Comparison of ENCODE assay signal across 9 cellular contexts in the genomic region with DNA sequence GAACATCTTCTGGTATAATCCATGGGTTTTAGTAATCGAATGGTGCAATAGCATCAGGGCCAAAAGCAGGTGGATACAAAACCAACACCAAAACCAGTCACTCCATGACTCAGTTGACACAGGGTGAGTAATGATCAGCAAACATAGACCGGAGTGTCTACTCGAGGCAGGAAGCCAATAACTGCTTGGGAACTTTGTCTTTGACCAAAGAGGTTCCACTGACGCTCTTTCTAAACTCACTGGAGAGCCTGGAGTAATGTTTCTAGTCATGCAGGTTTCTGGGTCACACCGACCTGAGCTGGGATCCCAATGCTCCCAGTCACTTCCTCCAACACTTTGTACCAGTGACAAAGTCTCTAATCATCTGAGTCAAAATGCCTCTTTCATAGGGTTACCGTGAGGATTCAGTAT. TPM values are rescaled to one million over a fixed set of nuclear protein-coding genes. Genes with fewer than 3 reads are reported as not detected.
A peak's percentile ranks its signal among the peaks of the same experiment; 100 is the strongest.
DNase-seq lines count a peak whose midpoint lies in the region; ATAC-seq, FAIRE-seq and TF ChIP-seq lines count a peak whose summit lies in the region.
"Had no signal": no experiment of that assay in that cellular context is flagged by ENCODE, and none has a peak within 500 bp of the region (broad histone marks: within the 10 kb centered on the region; RNA-seq: fewer than 3 reads in every experiment).

No MANE protein-coding gene starts in this region.

- H3K4me2 ChIP-seq in A549, result peak overlapping the region; percentile 71

- TF ChIP-seq CTCF in A549 (IDR thresholded peaks at IDR 0.05) (no peak), brain microvascular endothelial cell (IDR thresholded peaks at IDR 0.05; ENCODE audit: low read depth, low read length, missing control alignments) (no peak), Peyer's patch (IDR thresholded peaks at IDR 0.05) (no peak)

- ATAC-seq in A549 (peak; percentile 98 to 99), GM19025 (IDR thresholded peaks at IDR 0.05; ENCODE audit: low read depth, unreplicated experiment) (peak; percentile 84), HG03432 (IDR thresholded peaks at IDR 0.05; ENCODE audit: unreplicated experiment) (peak; percentile 45)

- H3K4me1 ChIP-seq in A549 (peaks cover 40% of the 10 kb centered on the region), subcutaneous abdominal adipose tissue (ENCODE audit: control insufficient read depth in 5 of 5, insufficient read depth in 5 of 5, low read length in 5 of 5) (peaks cover 0 to 7% (median 0%) of the 10 kb centered on the region in 5 donors), Peyer's patch (no peaks in the 10 kb centered on the region)
- H3K4me1 ChIP-seq: parathyroid adenoma had no signal

- in situ Hi-C loops in brain microvascular endothelial cell (cut with HindIII; ENCODE audit: low pct_ligation_motif_present, low sequenced_read_pairs), result no loop called here

- FAIRE-seq in A549 (lab: Jason Lieb, UNC), result no peak

- no peak overlapping the region for H3K9ac ChIP-seq in subcutaneous abdominal adipose tissue (ENCODE audit: low read length in 5 of 5)
- H3K9ac ChIP-seq: parathyroid adenoma had no signal

- H3K36me3 ChIP-seq in brain microvascular endothelial cell (replicated peaks), result no peaks in the 10 kb centered on the region
- H3K36me3 ChIP-seq in subcutaneous abdominal adipose tissue (ENCODE audit: control insufficient read depth in 5 of 5, insufficient read depth in 5 of 5, low read length in 5 of 5), result peaks cover 0 to 12% (median 8%) of the 10 kb centered on the region in 5 donors
- no peaks in the 10 kb centered on the region for H3K36me3 ChIP-seq in Peyer's patch

- peak overlapping the region; percentile 60 for H3K27ac ChIP-seq in A549
- no peak overlapping the region for H3K27ac ChIP-seq in brain microvascular endothelial cell
- peak overlapping the region; percentile 40 for H3K27ac ChIP-seq in subcutaneous abdominal adipose tissue (ENCODE audit: low read depth, low read length)
- no peak overlapping the region for H3K27ac ChIP-seq in Peyer's patch
- H3K27ac ChIP-seq: parathyroid adenoma had no signal

- WGBS in A549 (ENCODE audit: missing lambda C conversion rate), result 2% methylated on average over 6 of the region's 6 CpGs

- TF ChIP-seq POLR2A in A549 (IDR thresholded peaks at IDR 0.05; ENCODE audit: low read length) (no peak), Peyer's patch (IDR thresholded peaks at IDR 0.05) (no peak)

- TF ChIP-seq RAD21 in A549 (conservative IDR thresholded peaks at IDR 0.05 in 1 of 2, IDR thresholded peaks at IDR 0.05 in 1 of 2), result 0 out of 5 replicates have a peak, but pooled peaks of 1 of the 2 experiments have one; percentile 24

- peak in 1 of 2 experiments; percentile 43; a peak in 1 of 5 replicates for TF ChIP-seq EP300 in A549 (IDR thresholded peaks at IDR 0.05)

- DNase-seq in A549 (ENCODE audit: low read depth in 1 of 2, low spot score in 1 of 2), result peak; percentile 84 to 90
- peak; percentile 84 for DNase-seq in brain microvascular endothelial cell
- DNase-seq in NCI-H146 treated with DMSO at 0.1 percent for 48 hours (lab: John Stamatoyannopoulos, UW; ENCODE audit: unreplicated experiment), result no peak
- DNase-seq in HEK293T (ENCODE audit: extremely low spot score), result no peak
- DNase-seq in Peyer's patch, result no peak

- POLR2A ChIA-PET in A549 (lab: Yijun Ruan, JAX), result no interaction called here
- POLR2A ChIA-PET in HEK293T (lab: Yijun Ruan, JAX), result no interaction called here

- CTCF ChIA-PET in A549 (lab: Yijun Ruan, JAX) (interaction anchor here (1.6 kb wide), 1 partner anchor 40 kb away, joined by 6 read pairs; no protein-coding TSS in a partner anchor), HEK293T (lab: Yijun Ruan, JAX) (no interaction called here)

- H3K27me3 ChIP-seq in brain microvascular endothelial cell (replicated peaks), result no peaks in the 10 kb centered on the region
- H3K27me3 ChIP-seq in subcutaneous abdominal adipose tissue (ENCODE audit: control insufficient read depth in 5 of 5, insufficient read depth in 4 of 5, low read length in 5 of 5), result no peaks in the 10 kb centered on the region
- H3K27me3 ChIP-seq in Peyer's patch, result no peaks in the 10 kb centered on the region

- no peak overlapping the region for H3K4me3 ChIP-seq in A549
- no peak overlapping the region for H3K4me3 ChIP-seq in brain microvascular endothelial cell (ENCODE audit: low read depth, low read length)
- H3K4me3 ChIP-seq in subcutaneous abdominal adipose tissue (ENCODE audit: low read depth in 1 of 5, low read length in 5 of 5), result no peak overlapping the region
- H3K4me3 ChIP-seq in Peyer's patch, result no peak overlapping the region

- H3K9me3 ChIP-seq in A549, result no peaks in the 10 kb centered on the region
- no peaks in the 10 kb centered on the region for H3K9me3 ChIP-seq in subcutaneous abdominal adipose tissue (ENCODE audit: control insufficient read depth in 5 of 5, low read length in 5 of 5)
- H3K9me3 ChIP-seq in Peyer's patch, result no peaks in the 10 kb centered on the region

TF ChIP-seq in A549, 52 proteins besides CTCF, POLR2A, EP300 and RAD21 (continues in another document):
- TF ChIP-seq, protein P1, sequence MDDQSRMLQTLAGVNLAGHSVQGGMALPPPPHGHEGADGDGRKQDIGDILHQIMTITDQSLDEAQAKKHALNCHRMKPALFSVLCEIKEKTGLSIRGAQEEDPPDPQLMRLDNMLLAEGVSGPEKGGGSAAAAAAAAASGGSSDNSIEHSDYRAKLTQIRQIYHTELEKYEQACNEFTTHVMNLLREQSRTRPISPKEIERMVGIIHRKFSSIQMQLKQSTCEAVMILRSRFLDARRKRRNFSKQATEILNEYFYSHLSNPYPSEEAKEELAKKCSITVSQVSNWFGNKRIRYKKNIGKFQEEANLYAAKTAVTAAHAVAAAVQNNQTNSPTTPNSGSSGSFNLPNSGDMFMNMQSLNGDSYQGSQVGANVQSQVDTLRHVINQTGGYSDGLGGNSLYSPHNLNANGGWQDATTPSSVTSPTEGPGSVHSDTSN (IDR thresholded peaks at IDR 0.05), result no peak
- TF ChIP-seq, protein P2, sequence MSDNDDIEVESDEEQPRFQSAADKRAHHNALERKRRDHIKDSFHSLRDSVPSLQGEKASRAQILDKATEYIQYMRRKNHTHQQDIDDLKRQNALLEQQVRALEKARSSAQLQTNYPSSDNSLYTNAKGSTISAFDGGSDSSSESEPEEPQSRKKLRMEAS (IDR thresholded peaks at IDR 0.05), result peak; percentile 67; the same call in 1 of the 2 replicates
- peak; percentile 54 to 56; a peak in 3 of 5 replicates for TF ChIP-seq JUN (IDR thresholded peaks at IDR 0.05)
- TF ChIP-seq, protein P3, sequence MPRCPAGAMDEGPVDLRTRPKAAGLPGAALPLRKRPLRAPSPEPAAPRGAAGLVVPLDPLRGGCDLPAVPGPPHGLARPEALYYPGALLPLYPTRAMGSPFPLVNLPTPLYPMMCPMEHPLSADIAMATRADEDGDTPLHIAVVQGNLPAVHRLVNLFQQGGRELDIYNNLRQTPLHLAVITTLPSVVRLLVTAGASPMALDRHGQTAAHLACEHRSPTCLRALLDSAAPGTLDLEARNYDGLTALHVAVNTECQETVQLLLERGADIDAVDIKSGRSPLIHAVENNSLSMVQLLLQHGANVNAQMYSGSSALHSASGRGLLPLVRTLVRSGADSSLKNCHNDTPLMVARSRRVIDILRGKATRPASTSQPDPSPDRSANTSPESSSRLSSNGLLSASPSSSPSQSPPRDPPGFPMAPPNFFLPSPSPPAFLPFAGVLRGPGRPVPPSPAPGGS (IDR thresholded peaks at IDR 0.05), result peak; percentile 57; the same call in 1 of the 3 replicates
- TF ChIP-seq HOXB13 (CRISPR knock-in tag; IDR thresholded peaks at IDR 0.05; ENCODE audit: low read depth), result no peak
- TF ChIP-seq ZC3H11A (IDR thresholded peaks at IDR 0.05), result no peak
- peak; percentile 96 for TF ChIP-seq JUNB (IDR thresholded peaks at IDR 0.05)
- no peak for TF ChIP-seq MAFK (IDR thresholded peaks at IDR 0.05; ENCODE audit: partially characterized antibody)
- TF ChIP-seq RFX5 (IDR thresholded peaks at IDR 0.05), result no peak

TF ChIP-seq in HEK293T, 16 proteins besides CTCF, POLR2A, EP300 and RAD21:
- TF ChIP-seq LEF1 (IDR thresholded peaks at IDR 0.05; ENCODE audit: borderline replicate concordance) (no peak), SP1 (IDR thresholded peaks at IDR 0.05) (no peak), ZNF384 (IDR thresholded peaks at IDR 0.05) (no peak), FOXA1 (IDR thresholded peaks at IDR 0.05) (no peak), HDGF (IDR thresholded peaks at IDR 0.05; ENCODE audit: borderline replicate concordance) (no peak), FOXK2 (IDR thresholded peaks at IDR 0.05) (no peak), SUZ12 (IDR thresholded peaks at IDR 0.05) (no peak)
TF ChIP-seq in HEK293T: peak in this region for 0.

RNA-seq across cellular contexts. Expression of a gene that starts 30.9 kb away (rescaled TPM):
- 7.9 and 8.0 TPM in 2 replicates for polyA plus RNA-seq in A549 (2011; rRNA removed)
- 1.5 and 2.0 TPM in 2 replicates for polyA plus RNA-seq in A549 (2012; cell fraction: cytosol; rRNA removed)
- 1.3 and 1.4 TPM in 2 replicates for polyA plus RNA-seq in A549 (2012; cell fraction: nucleus; rRNA removed)
- polyA plus RNA-seq in A549 (2017; fragmentation: RNase III; extraction: RNeasy Plus Mini Kit Qiagen cat#74134 plus additional on column Dnase treatment), result 5.0 to 6.4 TPM (median 6.1 TPM) in 3 replicates
- 4.2 and 6.0 TPM in 2 replicates for polyA minus RNA-seq in A549 (2011; rRNA and poly(A)+ RNA removed)
- 10 to 100 TPM in 1 of 4 donors, 1 to 10 TPM in 3; 6.2 to 10.7 (median 7.2) TPM for total RNA-seq in Peyer's patch

Comparison
In these comparisons a context has a peak if more than half of its experiments do, and no peak if none do; other contexts are left out.
1. ATAC-seq: peak in every context shown above with its lines; median percentile 98 in A549; 84 in GM19025; 45 in HG03432.
2. DNase-seq: peak in A549 (2 of 2) and brain microvascular endothelial cell (single experiment); none in NCI-H146 treated with DMSO at 0.1 percent for 48 hours (single experiment), HEK293T (single experiment) and Peyer's patch (0 of 3).
3. H3K27ac ChIP-seq: peak in A549 (2 of 2) and subcutaneous abdominal adipose tissue (single experiment); none in brain microvascular endothelial cell (single experiment) and Peyer's patch (0 of 4).